Comparison of ENCODE assay signal across 18 cellular contexts in genomic region chr17:55272711-55273578, GRCh38. TPM values are rescaled to one million over a fixed set of nuclear protein-coding genes. Genes with fewer than 3 reads are reported as not detected.
DNase-seq lines count a peak whose midpoint lies in the region; ATAC-seq, FAIRE-seq and TF ChIP-seq lines count a peak whose summit lies in the region.
"Had no signal": no experiment of that assay in that cellular context is flagged by ENCODE, and none has a peak within 500 bp of the region (broad histone marks: within the 10 kb centered on the region; RNA-seq: fewer than 3 reads in every experiment).

No MANE protein-coding gene starts in this region.

- no peak for FAIRE-seq in HepG2 (lab: Jason Lieb, UNC)
- FAIRE-seq in H54 (lab: Jason Lieb, UNC), result no peak
- FAIRE-seq: A204.1 had no signal

- WGBS in HepG2 (ENCODE audit: low lambda C conversion rate), result 14% methylated on average over 13 of the region's 13 CpGs

- H4K20me1 ChIP-seq in HepG2 (ENCODE audit: insufficient read depth, low read length), result peaks cover 22% of the 10 kb centered on the region

- H3K4me1 ChIP-seq in ACC112 (ENCODE audit: control insufficient read depth, insufficient read depth, low read length, unreplicated experiment) (peaks cover 33% of the 10 kb centered on the region), breast epithelium (peaks cover 8 to 13% of the 10 kb centered on the region in 2 donors), HepG2 (ENCODE audit: insufficient read depth, low read length) (peaks cover 64% of the 10 kb centered on the region), skeletal muscle satellite cell (ENCODE audit: control insufficient read depth, insufficient read depth, low read length) (peaks cover 20% of the 10 kb centered on the region)
- H3K4me1 ChIP-seq: colonic mucosa had no signal

- H2AFZ ChIP-seq in ACC112 (ENCODE audit: low read length, unreplicated experiment) (peak overlapping the region; percentile 75), HepG2 (ENCODE audit: low read length) (no peak overlapping the region)
- H2AFZ ChIP-seq: PC-9 had no signal

- H3K27me3 ChIP-seq in ACC112 (ENCODE audit: insufficient read depth, low read length) (peaks cover 18% of the 10 kb centered on the region), breast epithelium (no peaks in the 10 kb centered on the region), HepG2 (ENCODE audit: control insufficient read depth in 1 of 2, insufficient read depth in 2 of 2, low read length in 2 of 2) (peaks cover 0 to 3% of the 10 kb centered on the region in 2 experiments; a peak in 1 of 5 replicates), skeletal muscle satellite cell (ENCODE audit: control insufficient read depth, insufficient read depth, low read length) (peaks cover 25% of the 10 kb centered on the region)
- H3K27me3 ChIP-seq: colonic mucosa had no signal

- H3K9ac ChIP-seq in HepG2 (ENCODE audit: insufficient read depth, low read depth, low read length) (peak overlapping the region; percentile 97), skeletal muscle satellite cell (ENCODE audit: low read depth, low read length) (no peak overlapping the region)

- H3K36me3 ChIP-seq in ACC112 (ENCODE audit: insufficient read depth, low read length) (no peaks in the 10 kb centered on the region), breast epithelium (no peaks in the 10 kb centered on the region), HepG2 (replicated peaks in 1 of 2; ENCODE audit: control insufficient read depth in 1 of 2, insufficient read depth in 2 of 2, low read length in 2 of 2) (peaks cover 21 to 91% of the 10 kb centered on the region in 2 experiments), skeletal muscle satellite cell (ENCODE audit: insufficient read depth, low read length) (no peaks in the 10 kb centered on the region)
- H3K36me3 ChIP-seq: colonic mucosa had no signal

- CTCF ChIA-PET in HepG2 (lab: Yijun Ruan, JAX; ENCODE audit: low intra/inter-chr PET ratio, low total read pairs), result no interaction called here

- no TSS peak for BruUV-seq in HepG2 (replicated peaks; lab: Mats Ljungman, UMichigan)

- TF ChIP-seq POLR2A in breast epithelium (IDR thresholded peaks at IDR 0.05) (no peak), HepG2 (IDR thresholded peaks at IDR 0.05; ENCODE audit: insufficient read depth in 1 of 2, low read depth in 2 of 2, low read length in 2 of 2) (peak in 1 of 2 experiments; percentile 29; a peak in 3 of 4 replicates), H54 (IDR thresholded peaks at IDR 0.05; ENCODE audit: low read depth, low read length) (no peak)

- TF ChIP-seq EP300 in HepG2 (IDR thresholded peaks at IDR 0.05; ENCODE audit: low read depth in 2 of 2, low read length in 2 of 2), result 0 out of 4 replicates have a peak, but pooled peaks of 1 of the 2 experiments have one; percentile 3
- TF ChIP-seq EP300 in HepG2 (CRISPR knock-in tag; IDR thresholded peaks at IDR 0.05; ENCODE audit: borderline replicate concordance), result no peak

- H3K27ac ChIP-seq in ACC112 (ENCODE audit: low read depth, low read length) (no peak overlapping the region; the same call in 1 of the 2 replicates), breast epithelium (peak overlapping the region; percentile 77 to 88), HepG2 (ENCODE audit: extremely low read length, insufficient read depth, low read length) (peak overlapping the region; percentile 84)
- H3K27ac ChIP-seq: colonic mucosa, PC-9 had no signal

- POLR2A ChIA-PET in HepG2 (lab: Yijun Ruan, JAX), result interaction anchor here (0.7 to 13.8 kb wide), 7 partner anchors 7 to 507 kb away, joined by 3 to 626 read pairs (median 4); no protein-coding TSS in a partner anchor

- intact Hi-C loops in breast epithelium (cut with DNase I; ENCODE audit: low total_unique reads) (no loop called here), HepG2 (cut with micrococcal nuclease; ENCODE audit: unreplicated experiment) (no loop called here)

- TF ChIP-seq RAD21 in HepG2 (CRISPR knock-in tag; IDR thresholded peaks at IDR 0.05), result no peak

- H3K4me2 ChIP-seq in HepG2 (ENCODE audit: low read depth, low read length) (peak overlapping the region; percentile 93), skeletal muscle satellite cell (ENCODE audit: low read length) (peak overlapping the region; percentile 57)

- H3K79me2 ChIP-seq in ACC112 (ENCODE audit: control insufficient read depth, insufficient read depth, low read length, unreplicated experiment), result no peaks in the 10 kb centered on the region
- H3K79me2 ChIP-seq in HepG2 (ENCODE audit: insufficient read depth, low read length), result peaks cover 99% of the 10 kb centered on the region

- peak; percentile 4; the same call in 1 of the 3 replicates for ATAC-seq in HepG2
- no peak for ATAC-seq in esophagus mucosa

- no peak overlapping the region; the same call in 1 of the 2 replicates for H3K4me3 ChIP-seq in ACC112 (ENCODE audit: low read depth, low read length)
- H3K4me3 ChIP-seq in breast epithelium, result no peak overlapping the region
- H3K4me3 ChIP-seq in HepG2 (replicated peaks in 1 of 3; ENCODE audit: insufficient read depth in 1 of 3, low read depth in 2 of 3, low read length in 3 of 3), result peak overlapping the region; percentile 81 to 93 (median 83)
- no peak overlapping the region for H3K4me3 ChIP-seq in skeletal muscle satellite cell (ENCODE audit: low read length)
- H3K4me3 ChIP-seq: colonic mucosa, PC-9 had no signal

- TF ChIP-seq CTCF in breast epithelium (IDR thresholded peaks at IDR 0.05) (no peak), HepG2 (CRISPR knock-in tag; IDR thresholded peaks at IDR 0.05) (no peak)

- in situ Hi-C loops in HepG2 (cut with HindIII; ENCODE audit: extremely low pct_ligation_motif_present, low pct_unique_long_range_greater_than_20kb), result no loop called here

- H3K9me3 ChIP-seq in breast epithelium (no peaks in the 10 kb centered on the region), HepG2 (ENCODE audit: low read length) (no peaks in the 10 kb centered on the region), skeletal muscle satellite cell (replicated peaks; ENCODE audit: low read length) (no peaks in the 10 kb centered on the region)
- H3K9me3 ChIP-seq: colonic mucosa had no signal

- no peak for DNase-seq in breast epithelium (ENCODE audit: low spot score in 2 of 2)
- DNase-seq in HepG2 (ENCODE audit: low spot score), result no peak
- no peak for DNase-seq in retina
- DNase-seq in H54 (ENCODE audit: insufficient read length, low spot score), result no peak
- DNase-seq in inferior parietal cortex (ENCODE audit: extremely low spot score), result no peak
- DNase-seq: activated CD4-positive, CD25-positive, alpha-beta regulatory T cell; activated CD8-positive, alpha-beta memory T cell treated with anti-CD3 and anti-CD28 coated beads, Interleukin-2, amount 50 U/mL, for 48 hours; activated naive CD8-positive, alpha-beta T cell treated with anti-CD3 and anti-CD28 coated beads, Interleukin-2, amount 10 ng/mL, durations not matched to agents 7 days and 5 days; colonic mucosa; erythroblast; GDM1; NCI-H510A; PC-9; stimulated activated CD4-positive, alpha-beta T cell treated with anti-CD3 and anti-CD28 coated beads, Interleukin-2, amount 100 ng/mL, for 24 hours had no signal

TF ChIP-seq in HepG2, 621 proteins besides CTCF, POLR2A, EP300 and RAD21 (continues in another document):
- TF ChIP-seq NFATC3 (CRISPR knock-in tag; IDR thresholded peaks at IDR 0.05) (no peak), POLR2G (IDR thresholded peaks at IDR 0.05; ENCODE audit: low read depth, low read length) (peak; percentile 68), HNF1B (CRISPR knock-in tag; IDR thresholded peaks at IDR 0.05) (peak; percentile 64; the same call in 1 of the 2 replicates), DMAP1 (CRISPR knock-in tag; IDR thresholded peaks at IDR 0.05) (no peak), CHCHD3 (CRISPR knock-in tag; IDR thresholded peaks at IDR 0.05) (no peak), CHD4 (IDR thresholded peaks at IDR 0.05; ENCODE audit: borderline replicate concordance, low read length) (no peak), SIN3A (IDR thresholded peaks at IDR 0.05; ENCODE audit: borderline replicate concordance, low read depth, low read length) (no peak)

RNA-seq across cellular contexts. Expression of gene HLF, which starts 8.2 kb away (rescaled TPM):
- 10 to 100 TPM; 11.8 to 21.4 (median 13.4) TPM for total RNA-seq in breast epithelium
- 197 and 202 TPM in 2 replicates for total RNA-seq in HepG2 (2016; rRNA removed; fragmentation: Illumina TruSeq; extraction: Trizol)
- total RNA-seq in HepG2 (2016; cell fraction: cytosol; rRNA removed; fragmentation: Illumina TruSeq; extraction: Trizol; ENCODE audit: low read depth), result 34.5 and 39.5 TPM in 2 replicates
- total RNA-seq in HepG2 (2016; cell fraction: insoluble cytoplasmic fraction; rRNA removed; fragmentation: Illumina TruSeq; extraction: Trizol), result 175 and 198 TPM in 2 replicates
- total RNA-seq in HepG2 (2016; cell fraction: membrane; rRNA removed; fragmentation: Illumina TruSeq; extraction: Trizol), result 156 and 157 TPM in 2 replicates
- 187 and 216 TPM in 2 replicates for total RNA-seq in HepG2 (2016; cell fraction: nucleus; rRNA removed; fragmentation: Illumina TruSeq; extraction: Trizol)
- 346 and 353 TPM in 2 replicates for polyA plus RNA-seq in HepG2 (2011; rRNA removed)
- 266 and 275 TPM in 2 replicates for polyA plus RNA-seq in HepG2 (2011; cell fraction: cytosol; rRNA removed)
- 442 and 465 TPM in 2 replicates for polyA plus RNA-seq in HepG2 (2011; cell fraction: nucleus; rRNA removed)
- polyA plus RNA-seq in HepG2 (2012), result 217 and 233 TPM in 2 replicates
- polyA plus RNA-seq in HepG2 (2016; cell fraction: cytosol; fragmentation: Illumina TruSeq; extraction: Trizol; ENCODE audit: low read depth), result 21.4 and 26.2 TPM in 2 replicates
- polyA plus RNA-seq in HepG2 (2016; cell fraction: insoluble cytoplasmic fraction; fragmentation: Illumina TruSeq; extraction: Trizol; ENCODE audit: low read depth), result 217 and 237 TPM in 2 replicates
- polyA plus RNA-seq in HepG2 (2016; cell fraction: membrane; fragmentation: Illumina TruSeq; extraction: Trizol; ENCODE audit: low read depth), result 106 and 107 TPM in 2 replicates
- polyA plus RNA-seq in HepG2 (2016; cell fraction: nucleus; fragmentation: Illumina TruSeq; extraction: Trizol; ENCODE audit: insufficient read depth, low read depth), result 258 and 265 TPM in 2 replicates
- polyA minus RNA-seq in HepG2 (2011; rRNA and poly(A)+ RNA removed; ENCODE audit: low replicate concordance), result 1.0 and 1,188 TPM in 2 replicates
- 240 and 275 TPM in 2 replicates for polyA minus RNA-seq in HepG2 (2011; cell fraction: cytosol; rRNA and poly(A)+ RNA removed)
- 508 and 622 TPM in 2 replicates for polyA minus RNA-seq in HepG2 (2011; cell fraction: nucleus; rRNA and poly(A)+ RNA removed)
- 0.22 TPM in 1 of 2 replicates, not detected in the other for total RNA-seq in skeletal muscle satellite cell (2012; rRNA removed)
- total RNA-seq in esophagus mucosa, result 10.8 TPM
- total RNA-seq: PC-9 had no signal

Comparison
In these comparisons a context has a peak if more than half of its experiments do, and no peak if none do; other contexts are left out.
1. H3K4me3 ChIP-seq: peak in HepG2 (3 of 3); none in ACC112 (single experiment), breast epithelium (0 of 3) and skeletal muscle satellite cell (single experiment).